Comparison of ENCODE assay signal across 7 cellular contexts in the genomic region with DNA sequence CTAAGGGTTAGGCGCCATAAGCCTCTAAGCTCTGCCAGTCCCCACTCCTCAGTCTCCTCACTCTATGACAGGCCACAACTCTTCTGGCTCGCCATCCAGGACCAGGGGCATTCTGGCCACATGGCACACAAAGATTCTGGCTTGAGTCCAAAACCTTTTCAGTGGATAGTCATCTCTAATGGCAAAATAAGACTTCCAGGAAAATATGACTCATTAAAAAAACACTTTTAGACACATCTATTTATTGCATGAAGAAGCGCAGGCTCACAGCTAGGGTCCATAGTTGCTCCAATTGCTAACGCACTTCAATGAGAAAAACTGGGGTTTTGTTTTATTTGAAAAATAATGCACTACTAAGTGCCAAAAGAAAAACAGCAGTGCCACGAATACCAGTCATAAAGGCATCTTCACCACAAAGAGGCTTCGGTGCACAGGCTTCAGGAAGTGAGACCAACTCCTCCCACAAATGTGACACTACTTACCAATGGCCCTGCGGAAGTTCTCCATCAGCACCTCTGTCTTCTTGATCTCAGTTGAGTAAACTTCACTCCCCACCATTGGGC. TPM values are rescaled to one million over a fixed set of nuclear protein-coding genes. Genes with fewer than 3 reads are reported as not detected.
DNase-seq lines count a peak whose midpoint lies in the region; ATAC-seq, FAIRE-seq and TF ChIP-seq lines count a peak whose summit lies in the region.

No MANE protein-coding gene starts in this region.

- H3K4me2 ChIP-seq in HCT116 (ENCODE audit: low read length) (peak overlapping the region; percentile 28), GM12878 (ENCODE audit: control insufficient read depth, insufficient read depth) (no peak overlapping the region)

- no peak overlapping the region for H3K4me3 ChIP-seq in HCT116 (replicated peaks in 1 of 2; ENCODE audit: low read depth in 1 of 2, low read length in 2 of 2)
- no peak overlapping the region for H3K4me3 ChIP-seq in RWPE2 (ENCODE audit: severe bottlenecking)
- H3K4me3 ChIP-seq in GM12878 = no peak overlapping the region
- no peak overlapping the region for H3K4me3 ChIP-seq in dorsolateral prefrontal cortex

- no peaks in the 10 kb centered on the region for H3K9me3 ChIP-seq in HCT116 (ENCODE audit: control insufficient read depth in 1 of 2, insufficient read depth in 1 of 2, low read depth in 1 of 2, low read length in 2 of 2)
- H3K9me3 ChIP-seq in RWPE2 (ENCODE audit: severe bottlenecking) = no peaks in the 10 kb centered on the region
- no peaks in the 10 kb centered on the region for H3K9me3 ChIP-seq in GM12878 (replicated peaks; ENCODE audit: control insufficient read depth, insufficient read depth, low read length)

- TF ChIP-seq RAD21 in HCT116 (IDR thresholded peaks at IDR 0.05; ENCODE audit: low read depth) = no peak
- TF ChIP-seq RAD21 in GM12878 (IDR thresholded peaks at IDR 0.05; ENCODE audit: insufficient read depth, low read depth, low read length) = no peak

- peak; percentile 67 for ATAC-seq in HCT116
- ATAC-seq in RWPE2 (ENCODE audit: low read depth) = peak; percentile 96
- ATAC-seq in GM12878 = peak; percentile 44; the same call in 2 of the 3 replicates
- ATAC-seq in HG03520 (IDR thresholded peaks at IDR 0.05; ENCODE audit: unreplicated experiment) = no peak

- no peaks in the 10 kb centered on the region for H3K27me3 ChIP-seq in HCT116 (ENCODE audit: insufficient read depth, low read length)
- no peaks in the 10 kb centered on the region for H3K27me3 ChIP-seq in RWPE2 (ENCODE audit: insufficient read depth, poor library complexity, severe bottlenecking)
- H3K27me3 ChIP-seq in GM12878 (replicated peaks in 1 of 2; ENCODE audit: control insufficient read depth in 2 of 2, insufficient read depth in 2 of 2, low read length in 1 of 2) = no peaks in the 10 kb centered on the region
- H3K27me3 ChIP-seq in dorsolateral prefrontal cortex = no peaks in the 10 kb centered on the region

- FAIRE-seq in GM12878 (lab: Jason Lieb, UNC) = no peak

- BruUV-seq in HCT116 (replicated peaks; lab: Mats Ljungman, UMichigan) (no TSS peak), GM12878 (replicated peaks; lab: Mats Ljungman, UMichigan) (no TSS peak)

- SMC1A ChIA-PET in GM12878 (lab: Charles Lee; ENCODE audit: uncharacterized antibody, unreplicated experiment) = interaction anchor here (1.1 kb wide), 1 partner anchor 11 kb away, joined by 3 read pairs; a partner anchor contains a TSS

- H3K27ac ChIP-seq in HCT116 (ENCODE audit: low read depth, low read length) = peak overlapping the region; percentile 54
- H3K27ac ChIP-seq in RWPE2 (ENCODE audit: poor library complexity, severe bottlenecking) = no peak overlapping the region
- no peak overlapping the region for H3K27ac ChIP-seq in GM12878 (ENCODE audit: control insufficient read depth, insufficient read depth)
- no peak overlapping the region for H3K27ac ChIP-seq in dorsolateral prefrontal cortex

- TF ChIP-seq CTCF in HCT116 (IDR thresholded peaks at IDR 0.05 in 2 of 3, conservative IDR thresholded peaks at IDR 0.05 in 1 of 3; ENCODE audit: borderline replicate concordance in 1 of 3, insufficient read depth in 1 of 3, low read depth in 2 of 3, low read length in 2 of 3) (no peak), RWPE2 (IDR thresholded peaks at IDR 0.05; ENCODE audit: poor library complexity, severe bottlenecking) (peak; percentile 8), GM12878 (IDR thresholded peaks at IDR 0.05 in 2 of 3, conservative IDR thresholded peaks at IDR 0.05 in 1 of 3; ENCODE audit: control insufficient read depth in 2 of 3, extremely low read depth in 1 of 3, insufficient read depth in 1 of 3, low read depth in 3 of 3, low read length in 3 of 3) (no peak), dorsolateral prefrontal cortex (IDR thresholded peaks at IDR 0.05 in 54 of 56, conservative IDR thresholded peaks at IDR 0.05 in 2 of 56; ENCODE audit: low read depth in 1 of 56, partially characterized antibody in 56 of 56) (no peak)

- H3K79me2 ChIP-seq in HCT116 (ENCODE audit: insufficient read depth, low read length) (peaks cover 95% of the 10 kb centered on the region), GM12878 (ENCODE audit: control insufficient read depth, insufficient read depth, low read length) (peaks cover 22% of the 10 kb centered on the region)

- CTCF ChIA-PET in HCT116 (lab: Charles Lee) (no interaction called here), GM12878 (lab: Yijun Ruan, JAX) (interaction anchor here (0.9 to 1.0 kb wide), 2 partner anchors 9 to 44 kb away, joined by 3 to 4 read pairs; no protein-coding TSS in a partner anchor)

- peaks cover 13 to 17% of the 10 kb centered on the region in 2 experiments for H3K4me1 ChIP-seq in HCT116 (ENCODE audit: control insufficient read depth in 1 of 2, insufficient read depth in 2 of 2, low read length in 2 of 2)
- peaks cover 9% of the 10 kb centered on the region for H3K4me1 ChIP-seq in RWPE2 (ENCODE audit: insufficient read depth, poor library complexity, severe bottlenecking)
- H3K4me1 ChIP-seq in GM12878 (ENCODE audit: control insufficient read depth, insufficient read depth, low read length) = peaks cover 17% of the 10 kb centered on the region

- POLR2A ChIA-PET in HCT116 (lab: Charles Lee) (no interaction called here), GM12878 (lab: Charles Lee) (no interaction called here)

- RAD21 ChIA-PET in HCT116 (lab: Charles Lee; ENCODE audit: low non-redundant PET in 1 of 2, low total read pairs in 2 of 2, uncharacterized antibody in 2 of 2, unreplicated experiment in 2 of 2) (no interaction called here), GM12878 (lab: Charles Lee; ENCODE audit: unreplicated experiment) (no interaction called here)

- 27% methylated on average over 7 of the region's 7 CpGs for WGBS in GM12878 (ENCODE audit: insufficient coverage, insufficient replicate concordance, low lambda C conversion rate, missing lambda C conversion rate)

- TF ChIP-seq EP300 in GM12878 (IDR thresholded peaks at IDR 0.05; ENCODE audit: borderline replicate concordance in 1 of 2, control insufficient read depth in 1 of 2, low read depth in 2 of 2, low read length in 2 of 2) = no peak

- TF ChIP-seq POLR2A in HCT116 (IDR thresholded peaks at IDR 0.05; ENCODE audit: borderline replicate concordance, extremely low read depth, insufficient read depth, insufficient read length) (no peak), GM12878 (IDR thresholded peaks at IDR 0.05; ENCODE audit: low read depth, low read length) (no peak)

- H3K36me3 ChIP-seq in HCT116 (ENCODE audit: control insufficient read depth in 1 of 2, insufficient read depth in 2 of 2, low read length in 2 of 2) = peaks cover 25 to 47% of the 10 kb centered on the region in 2 experiments
- peaks cover 80% of the 10 kb centered on the region for H3K36me3 ChIP-seq in RWPE2 (ENCODE audit: low read depth)
- H3K36me3 ChIP-seq in GM12878 (ENCODE audit: control insufficient read depth in 2 of 2, insufficient read depth in 2 of 2, low read length in 1 of 2) = peaks cover 2 to 14% of the 10 kb centered on the region in 2 experiments

- in situ Hi-C loops in GM12878 (cut with MboI) = no loop called here

- H3K9ac ChIP-seq in HCT116 (ENCODE audit: low read length) (peak overlapping the region; percentile 22), GM12878 (ENCODE audit: control insufficient read depth, insufficient read depth, low read length) (no peak overlapping the region)

- H2AFZ ChIP-seq in HCT116 (ENCODE audit: low read depth, low read length, poor library complexity, severe bottlenecking) = no peak overlapping the region
- H2AFZ ChIP-seq in GM12878 (ENCODE audit: control insufficient read depth, low read depth, low read length) = 0 out of 2 replicates have a peak overlapping the region, but pooled peaks have one; percentile 7

- H3K9me2 ChIP-seq in HCT116 (ENCODE audit: insufficient read depth) = no peaks in the 10 kb centered on the region

- intact Hi-C loops in HCT116 (cut with micrococcal nuclease) (no loop called here), GM12878 (cut with micrococcal nuclease; ENCODE audit: unreplicated experiment) (no loop called here), dorsolateral prefrontal cortex (cut with DNase I) (no loop called here)

- DNase-seq in HCT116 (ENCODE audit: low read depth, low spot score) (peak; percentile 43), RWPE2 (ENCODE audit: low spot score) (no peak), GM12878 (ENCODE audit: low read depth, low spot score) (peak; percentile 25), pulmonary artery endothelial cell (ENCODE audit: low read depth, low spot score) (peak; percentile 75), hippocampal formation (lab: John Stamatoyannopoulos, UW) (no peak), dorsolateral prefrontal cortex (no peak)

- H4K20me1 ChIP-seq in HCT116 (ENCODE audit: insufficient read depth) (no peaks in the 10 kb centered on the region), GM12878 (ENCODE audit: control insufficient read depth, insufficient read depth) (no peaks in the 10 kb centered on the region)

RNA-seq across cellular contexts. Expression of a gene that starts 11.1 kb away (rescaled TPM):
- total RNA-seq in HCT116 (2021; ENCODE audit: unreplicated experiment) = 129 TPM
- polyA plus RNA-seq in HCT116 (2012) = 114 and 136 TPM in 2 replicates
- 40.7 and 41.2 TPM in 2 replicates for total RNA-seq in GM12878 (2013; cell fraction: nucleolus; rRNA removed)
- 107 and 114 TPM in 2 replicates for total RNA-seq in GM12878 (2014; rRNA removed)
- total RNA-seq in GM12878 (2014; rRNA removed; fragmentation: Illumina TruSeq; extraction: Trizol) = 86.8 and 89.6 TPM in 2 replicates
- 77.3 and 78.8 TPM in 2 replicates for total RNA-seq in GM12878 (2021)
- 32.9 TPM for polyA plus RNA-seq in GM12878 (2011; ENCODE audit: low read depth)
- 44.7 and 59.0 TPM in 2 replicates for polyA plus RNA-seq in GM12878 (2011; rRNA removed)
- 62.7 and 77.5 TPM in 2 replicates for polyA plus RNA-seq in GM12878 (2011; cell fraction: cytosol; rRNA removed)
- 25.2 and 32.9 TPM in 2 replicates for polyA plus RNA-seq in GM12878 (2011; cell fraction: nucleus; rRNA removed)
- polyA plus RNA-seq in GM12878 (2012) = 46.6 and 48.6 TPM in 2 replicates
- polyA plus RNA-seq in GM12878 (2014; fragmentation: Illumina TruSeq; extraction: Trizol) = 98.8 and 108 TPM in 2 replicates
- 10 to 100 TPM; 15.2 to 32.5 TPM for polyA plus RNA-seq in GM12878 (2014; fragmentation: Nextera tagmentation; extraction: Ambion mirVana)
- 72.5 and 77.5 TPM in 2 replicates for polyA plus RNA-seq in GM12878 (2014; rRNA removed)
- polyA plus RNA-seq in GM12878 (2016; fragmentation: Nextera tagmentation; extraction: Ambion mirVana) = 100 to 1,000 TPM; 132 to 142 TPM
- 38.6 and 44.2 TPM in 2 replicates for polyA minus RNA-seq in GM12878 (2011; rRNA and poly(A)+ RNA removed)
- 17.5 and 28.7 TPM in 2 replicates for polyA minus RNA-seq in GM12878 (2011; cell fraction: cytosol; rRNA and poly(A)+ RNA removed)
- polyA minus RNA-seq in GM12878 (2011; cell fraction: nucleus; rRNA and poly(A)+ RNA removed) = 14.5 and 34.2 TPM in 2 replicates
- 92.8 and 110 TPM in 2 replicates for total RNA-seq in pulmonary artery endothelial cell
- 10 to 100 TPM; 13.0 to 28.3 (median 18.2) TPM for total RNA-seq in dorsolateral prefrontal cortex

RNA-seq across cellular contexts. Expression of a gene that starts 40.8 kb away (rescaled TPM):
- total RNA-seq in HCT116 (2021; ENCODE audit: unreplicated experiment) (16.1 TPM), GM12878 (2014; rRNA removed) (11.8 and 18.5 TPM in 2 replicates), GM12878 (2014; rRNA removed; fragmentation: Illumina TruSeq; extraction: Trizol) (5.1 TPM in 2 replicates), GM12878 (2021) (21.9 and 22.5 TPM in 2 replicates), pulmonary artery endothelial cell (4.5 and 4.8 TPM in 2 replicates), dorsolateral prefrontal cortex (10 to 100 TPM in 109 of 120 experiments, 1 to 10 TPM in 11; 5.7 to 16.9 (median 12.9) TPM)
- polyA plus RNA-seq in HCT116 (2012) = 15.6 and 15.7 TPM in 2 replicates
- total RNA-seq in GM12878 (2013; cell fraction: nucleolus; rRNA removed) = 14.5 and 16.1 TPM in 2 replicates
- 7.6 TPM for polyA plus RNA-seq in GM12878 (2011; ENCODE audit: low read depth)
- polyA plus RNA-seq in GM12878 (2011; rRNA removed) (4.0 and 13.6 TPM in 2 replicates), GM12878 (2014; fragmentation: Illumina TruSeq; extraction: Trizol) (5.3 and 10.4 TPM in 2 replicates), GM12878 (2014; fragmentation: Nextera tagmentation; extraction: Ambion mirVana) (1 to 10 TPM in 1 of 2 experiments, under 1 TPM in 1; 0.29 to 1.4 TPM), GM12878 (2014; rRNA removed) (21.2 and 27.7 TPM in 2 replicates), GM12878 (2016; fragmentation: Nextera tagmentation; extraction: Ambion mirVana) (10 to 100 TPM; 28.6 to 29.1 TPM)
- 11.7 and 15.7 TPM in 2 replicates for polyA plus RNA-seq in GM12878 (2011; cell fraction: cytosol; rRNA removed)
- 18.6 and 22.1 TPM in 2 replicates for polyA plus RNA-seq in GM12878 (2011; cell fraction: nucleus; rRNA removed)
- 14.3 and 14.6 TPM in 2 replicates for polyA plus RNA-seq in GM12878 (2012)
- polyA minus RNA-seq in GM12878 (2011; rRNA and poly(A)+ RNA removed) = 11.6 and 15.9 TPM in 2 replicates
- polyA minus RNA-seq in GM12878 (2011; cell fraction: cytosol; rRNA and poly(A)+ RNA removed) = 6.1 and 8.0 TPM in 2 replicates
- polyA minus RNA-seq in GM12878 (2011; cell fraction: nucleus; rRNA and poly(A)+ RNA removed) = 19.1 and 28.5 TPM in 2 replicates

Comparison
In these comparisons a context has a peak if more than half of its experiments do, and no peak if none do; other contexts are left out.
1. DNase-seq: peak in HCT116 (single experiment), GM12878 (single experiment) and pulmonary artery endothelial cell (single experiment); none in RWPE2 (single experiment), hippocampal formation (0 of 2) and dorsolateral prefrontal cortex (0 of 10).